ENCODE assay signal across 8 cellular contexts in the genomic region with DNA sequence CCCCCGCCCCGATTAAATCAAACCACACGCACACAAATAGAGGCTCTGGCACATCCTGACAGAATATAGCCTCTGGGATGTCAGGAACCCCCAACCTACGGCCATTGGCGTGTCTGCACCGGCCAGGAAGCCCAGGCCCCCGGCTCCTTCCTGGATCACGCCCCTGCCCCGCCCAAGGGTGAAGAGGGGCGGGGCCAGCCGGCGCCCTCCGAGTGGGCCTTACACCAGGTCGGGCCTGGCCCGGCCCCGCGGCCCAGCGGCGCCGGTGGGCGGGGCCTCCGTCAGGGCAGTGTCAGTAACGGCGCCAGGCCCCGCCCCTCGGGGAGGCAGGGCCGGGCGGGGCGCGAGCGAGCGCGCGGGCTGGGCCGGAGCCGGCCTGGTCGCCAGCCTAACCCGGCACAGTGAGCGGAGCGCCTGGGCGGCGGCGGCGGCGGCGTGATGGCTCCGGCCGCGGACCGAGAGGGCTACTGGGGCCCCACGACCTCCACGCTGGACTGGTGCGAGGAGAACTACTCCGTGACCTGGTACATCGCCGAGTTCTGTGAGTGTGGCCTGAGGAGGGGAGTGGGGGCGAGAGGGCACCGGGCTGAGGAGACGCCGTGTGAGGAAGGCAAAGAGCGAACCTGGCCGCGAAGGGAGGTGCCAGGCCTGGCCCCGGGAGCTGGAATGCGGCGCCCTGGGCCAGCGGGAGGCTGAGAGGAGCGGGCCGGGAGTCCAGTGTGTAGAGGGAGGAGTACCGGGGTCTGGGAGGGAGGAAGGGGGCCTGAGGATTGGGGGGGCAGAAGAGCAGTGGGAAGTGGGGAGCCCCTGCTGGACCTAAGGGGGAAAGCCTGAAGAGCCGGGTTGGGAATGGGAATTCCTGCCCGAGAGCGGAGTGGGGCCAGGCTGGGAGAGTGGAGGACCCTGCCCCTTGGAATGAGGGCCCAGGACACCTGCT. TPM values are rescaled to one million over a fixed set of nuclear protein-coding genes. Genes with fewer than 3 reads are reported as not detected.
DNase-seq lines count a peak whose midpoint lies in the region; ATAC-seq and TF ChIP-seq lines count a peak whose summit lies in the region.

A gene (plus strand): TSS at position 380 of the 937 bp plus-strand sequence. CDS start 59 bp downstream, at position 439.

- no peaks in the 10 kb centered on the region for H3K27me3 ChIP-seq in upper lobe of left lung

- peak within 1 kb of the TSS; percentile 87 to 98 (median 94) for H3K27ac ChIP-seq in upper lobe of left lung

- peak in 3 of 4 donors; percentile 93 to 97 (median 94) for TF ChIP-seq POLR2A in upper lobe of left lung (IDR thresholded peaks at IDR 0.05)

- ATAC-seq in HG02623 (IDR thresholded peaks at IDR 0.05; ENCODE audit: unreplicated experiment): peak; percentile 92
- ATAC-seq in upper lobe of left lung (ENCODE audit: low FRiP score in 2 of 2): peak; percentile 97 to 99

- H3K9me3 ChIP-seq in upper lobe of left lung: no peaks in the 10 kb centered on the region

- 3 to 4% methylated on average over 16 to 34 of the region's 73 CpGs for WGBS in upper lobe of left lung, 2 donors

- no peak for TF ChIP-seq EP300 in upper lobe of left lung (IDR thresholded peaks at IDR 0.05)

- peaks cover 19 to 39% (median 31%) of the 10 kb centered on the region in 4 donors for H3K4me1 ChIP-seq in upper lobe of left lung

- H3K36me3 ChIP-seq in upper lobe of left lung: no peaks in the 10 kb centered on the region

- peak within 1 kb of the TSS; percentile 51 to 92 (median 84) for H3K4me3 ChIP-seq in upper lobe of left lung

- TF ChIP-seq CTCF in GM12874 (IDR thresholded peaks at IDR 0.05; ENCODE audit: insufficient read depth, low read depth, low read length) (peak; percentile 37), upper lobe of left lung (IDR thresholded peaks at IDR 0.05) (peak in 1 of 6 experiments; percentile 12)

- peak; percentile 87 for DNase-seq in NCI-H1092 (lab: John Stamatoyannopoulos, UW)
- DNase-seq in SW 1271 (lab: John Stamatoyannopoulos, UW): peak; percentile 88 to 93
- DNase-seq in activated naive CD8-positive, alpha-beta T cell treated with anti-CD3 and anti-CD28 coated beads, Interleukin-2, amount 50 U/mL, for 16 hours (ENCODE audit: low read depth, low spot score): peak; percentile 60
- DNase-seq in cardiac septum (ENCODE audit: low spot score): peak; percentile 96
- DNase-seq in posterior vena cava (ENCODE audit: low spot score): peak; percentile 97
- peak; percentile 98 to 99 for DNase-seq in upper lobe of left lung

- intact Hi-C loops in cardiac septum (cut with DNase I): loop anchor here (10.0 kb wide), 1 partner anchor 54 kb away; no protein-coding TSS in a partner anchor
- intact Hi-C loops in posterior vena cava (cut with DNase I): loop anchor here in 1 of 2 donors (5.0 kb wide), 1 partner anchor 54 kb away; no protein-coding TSS in a partner anchor

RNA-seq across cellular contexts. Expression of the gene that starts here (rescaled TPM):
- total RNA-seq in cardiac septum (9.7 TPM), posterior vena cava (10 to 100 TPM; 22.0 to 27.0 TPM), upper lobe of left lung (10 to 100 TPM; 10.5 to 46.7 (median 17.1) TPM)

Comparison
In these comparisons a context has a peak if more than half of its experiments do, and no peak if none do; other contexts are left out.
1. Peak in every context shown above with its lines: DNase-seq, ATAC-seq, H3K4me3 ChIP-seq and H3K27ac ChIP-seq.